1 cellular context compared by ENCODE assay signal in genomic region chr18:49319590-49319989, GRCh38.
TF ChIP-seq lines count a peak whose summit lies in the region.

No MANE protein-coding gene starts in this region.

TF ChIP-seq in IMR-90, 13 proteins besides CTCF, POLR2A, EP300 and RAD21 (continued from another document):
- TF ChIP-seq MAFK (IDR thresholded peaks at IDR 0.05; ENCODE audit: low read depth, low read length), result no peak
